2 cellular contexts compared by ENCODE assay signal in genomic region chr3:160538906-160539305, GRCh38.
TF ChIP-seq lines count a peak whose summit lies in the region.

No MANE protein-coding gene starts in this region.

TF ChIP-seq in WTC11, 78 proteins besides CTCF, POLR2A, EP300 and RAD21:
- TF ChIP-seq ZNF423 (CRISPR knock-in tag; IDR thresholded peaks at IDR 0.05) (no peak), TCF7 (CRISPR knock-in tag; IDR thresholded peaks at IDR 0.05; ENCODE audit: low read depth) (no peak)
- TF ChIP-seq, protein P1, sequence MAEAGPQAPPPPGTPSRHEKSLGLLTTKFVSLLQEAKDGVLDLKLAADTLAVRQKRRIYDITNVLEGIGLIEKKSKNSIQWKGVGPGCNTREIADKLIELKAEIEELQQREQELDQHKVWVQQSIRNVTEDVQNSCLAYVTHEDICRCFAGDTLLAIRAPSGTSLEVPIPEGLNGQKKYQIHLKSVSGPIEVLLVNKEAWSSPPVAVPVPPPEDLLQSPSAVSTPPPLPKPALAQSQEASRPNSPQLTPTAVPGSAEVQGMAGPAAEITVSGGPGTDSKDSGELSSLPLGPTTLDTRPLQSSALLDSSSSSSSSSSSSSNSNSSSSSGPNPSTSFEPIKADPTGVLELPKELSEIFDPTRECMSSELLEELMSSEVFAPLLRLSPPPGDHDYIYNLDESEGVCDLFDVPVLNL (CRISPR knock-in tag; IDR thresholded peaks at IDR 0.05; ENCODE audit: borderline replicate concordance, low read depth), result no peak
- TF ChIP-seq, protein P2, sequence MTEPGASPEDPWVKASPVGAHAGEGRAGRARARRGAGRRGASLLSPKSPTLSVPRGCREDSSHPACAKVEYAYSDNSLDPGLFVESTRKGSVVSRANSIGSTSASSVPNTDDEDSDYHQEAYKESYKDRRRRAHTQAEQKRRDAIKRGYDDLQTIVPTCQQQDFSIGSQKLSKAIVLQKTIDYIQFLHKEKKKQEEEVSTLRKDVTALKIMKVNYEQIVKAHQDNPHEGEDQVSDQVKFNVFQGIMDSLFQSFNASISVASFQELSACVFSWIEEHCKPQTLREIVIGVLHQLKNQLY (CRISPR knock-in tag; IDR thresholded peaks at IDR 0.05), result no peak

TF ChIP-seq in HepG2, 621 proteins besides CTCF, POLR2A, EP300 and RAD21:
- TF ChIP-seq NFE2L2 (IDR thresholded peaks at IDR 0.05; ENCODE audit: low read length), result no peak
- no peak for TF ChIP-seq ZBTB1 (CRISPR knock-in tag; IDR thresholded peaks at IDR 0.05; ENCODE audit: borderline replicate concordance)
- TF ChIP-seq, protein P3, sequence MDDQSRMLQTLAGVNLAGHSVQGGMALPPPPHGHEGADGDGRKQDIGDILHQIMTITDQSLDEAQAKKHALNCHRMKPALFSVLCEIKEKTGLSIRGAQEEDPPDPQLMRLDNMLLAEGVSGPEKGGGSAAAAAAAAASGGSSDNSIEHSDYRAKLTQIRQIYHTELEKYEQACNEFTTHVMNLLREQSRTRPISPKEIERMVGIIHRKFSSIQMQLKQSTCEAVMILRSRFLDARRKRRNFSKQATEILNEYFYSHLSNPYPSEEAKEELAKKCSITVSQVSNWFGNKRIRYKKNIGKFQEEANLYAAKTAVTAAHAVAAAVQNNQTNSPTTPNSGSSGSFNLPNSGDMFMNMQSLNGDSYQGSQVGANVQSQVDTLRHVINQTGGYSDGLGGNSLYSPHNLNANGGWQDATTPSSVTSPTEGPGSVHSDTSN (CRISPR knock-in tag; IDR thresholded peaks at IDR 0.05; ENCODE audit: borderline replicate concordance), result no peak
- TF ChIP-seq ZNF672 (CRISPR knock-in tag; IDR thresholded peaks at IDR 0.05), result no peak
- no peak for TF ChIP-seq ATRX (CRISPR knock-in tag; IDR thresholded peaks at IDR 0.05; ENCODE audit: borderline replicate concordance)
- TF ChIP-seq EZH2 (conservative IDR thresholded peaks at IDR 0.05; ENCODE audit: low read depth, low read length), result no peak
- no peak for TF ChIP-seq ZNF232 (CRISPR knock-in tag; IDR thresholded peaks at IDR 0.05; ENCODE audit: borderline replicate concordance)
- no peak for TF ChIP-seq ARHGAP35 (CRISPR knock-in tag; IDR thresholded peaks at IDR 0.05; ENCODE audit: borderline replicate concordance)
- TF ChIP-seq ZMYM4 (CRISPR knock-in tag; IDR thresholded peaks at IDR 0.05), result no peak
- no peak for TF ChIP-seq ZNF670 (CRISPR knock-in tag; IDR thresholded peaks at IDR 0.05; ENCODE audit: borderline replicate concordance)
- TF ChIP-seq ZSCAN21 (CRISPR knock-in tag; IDR thresholded peaks at IDR 0.05; ENCODE audit: borderline replicate concordance), result no peak
TF ChIP-seq in HepG2: peak in this region for 0.
